Comparison of ENCODE assay signal across 1 cellular context in genomic region chr7:1579481-1580421, GRCh38.
TF ChIP-seq lines count a peak whose summit lies in the region.

No MANE protein-coding gene starts in this region.

TF ChIP-seq in H1, 55 proteins besides CTCF, POLR2A, EP300 and RAD21 (continued from another document):
- TF ChIP-seq CEBPB (IDR thresholded peaks at IDR 0.05; ENCODE audit: low read depth, low read length): no peak
- peak; percentile 51; the same call in 1 of the 2 replicates for TF ChIP-seq TEAD4 (IDR thresholded peaks at IDR 0.05; ENCODE audit: low read depth, low read length)
- TF ChIP-seq SIN3A (conservative IDR thresholded peaks at IDR 0.05 in 1 of 2, IDR thresholded peaks at IDR 0.05 in 1 of 2; ENCODE audit: low read depth in 1 of 2, low read length in 2 of 2): no peak
- TF ChIP-seq POLR2AphosphoS5 (IDR thresholded peaks at IDR 0.05; ENCODE audit: low read depth, low read length): no peak
- TF ChIP-seq POU5F1 (IDR thresholded peaks at IDR 0.05; ENCODE audit: low read depth, low read length): no peak
- peak; percentile 61 for TF ChIP-seq CREB1 (IDR thresholded peaks at IDR 0.05)
- no peak for TF ChIP-seq CTBP2 (IDR thresholded peaks at IDR 0.05; ENCODE audit: borderline replicate concordance, insufficient read depth, insufficient read length, low read length)
- no peak; the same call in 1 of the 2 replicates for TF ChIP-seq KDM1A (IDR thresholded peaks at IDR 0.05; ENCODE audit: borderline replicate concordance, low read length)
- no peak for TF ChIP-seq SRF (IDR thresholded peaks at IDR 0.05; ENCODE audit: low read depth, low read length)
- TF ChIP-seq NANOG (IDR thresholded peaks at IDR 0.05; ENCODE audit: insufficient read depth, low read depth, low read length, poor library complexity, severe bottlenecking): no peak
- 0 out of 2 replicates have a peak, but pooled peaks have one; percentile 54 for TF ChIP-seq TCF12 (IDR thresholded peaks at IDR 0.05; ENCODE audit: low read depth, low read length)
- no peak for TF ChIP-seq HDAC2 (IDR thresholded peaks at IDR 0.05; ENCODE audit: borderline replicate concordance in 1 of 2, low read depth in 2 of 2, low read length in 2 of 2)
- no peak for TF ChIP-seq SIX5 (IDR thresholded peaks at IDR 0.05; ENCODE audit: low read depth, low read length)
- no peak for TF ChIP-seq SUZ12 (IDR thresholded peaks at IDR 0.05; ENCODE audit: low read length)
- no peak for TF ChIP-seq FOSL1 (IDR thresholded peaks at IDR 0.05; ENCODE audit: insufficient read depth, low read depth, low read length)
